ENCODE assay signal across 25 cellular contexts in the genomic region with DNA sequence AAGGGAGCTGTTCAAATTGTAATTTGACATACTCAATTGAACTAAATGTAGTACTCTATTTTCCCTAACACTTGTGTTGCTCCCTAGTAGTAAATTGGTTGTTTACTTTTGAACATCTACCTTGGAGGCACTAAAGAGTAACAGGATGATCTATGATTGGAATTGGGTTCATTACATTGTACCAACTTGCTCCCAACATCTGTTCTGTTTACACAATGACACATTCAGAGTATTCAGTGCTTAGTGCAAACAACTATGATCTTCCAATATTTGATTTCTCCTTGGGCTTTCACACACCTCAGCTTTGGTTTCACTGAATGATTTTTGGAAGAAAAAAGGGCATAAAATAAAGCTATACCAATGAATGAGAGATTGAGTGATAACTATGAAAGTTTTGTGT.
DNase-seq lines count a peak whose midpoint lies in the region; ATAC-seq, FAIRE-seq and TF ChIP-seq lines count a peak whose summit lies in the region.
"Had no signal": no experiment of that assay in that cellular context is flagged by ENCODE, and none has a peak within 500 bp of the region (broad histone marks: within the 10 kb centered on the region; RNA-seq: fewer than 3 reads in every experiment).

No MANE protein-coding gene starts in this region.

- intact Hi-C loops in right lobe of liver (cut with DNase I): no loop called here

- TF ChIP-seq CTCF in RWPE2 (IDR thresholded peaks at IDR 0.05; ENCODE audit: poor library complexity, severe bottlenecking): no peak
- no peak for TF ChIP-seq CTCF in right lobe of liver (IDR thresholded peaks at IDR 0.05)

- H3K4me1 ChIP-seq in RWPE2 (ENCODE audit: insufficient read depth, poor library complexity, severe bottlenecking): no peaks in the 10 kb centered on the region
- peaks cover 0 to 23% (median 7%) of the 10 kb centered on the region in 4 donors for H3K4me1 ChIP-seq in right lobe of liver
- H3K4me1 ChIP-seq: prostate gland, uterus had no signal

- DNase-seq in DMS53 treated with DMSO at 0.1 percent for 48 hours (lab: John Stamatoyannopoulos, UW; ENCODE audit: unreplicated experiment): peak; percentile 95
- peak; percentile 10 to 81 for DNase-seq in NCI-H2081 (lab: John Stamatoyannopoulos, UW)
- DNase-seq in RWPE2 (ENCODE audit: low spot score): no peak
- no peak for DNase-seq in right lobe of liver
- no peak for DNase-seq in GM19239 (ENCODE audit: insufficient read length, low spot score)
- DNase-seq in activated effector memory CD4-positive, alpha-beta T cell treated with anti-CD3 and anti-CD28 coated beads, Interleukin-2, amount 50 U/mL, for 16 hours: no peak
- DNase-seq: activated CD4-positive, alpha-beta T cell treated with anti-CD3 and anti-CD28 coated beads for 1 hour; activated CD8-positive, alpha-beta T cell treated with anti-CD3 and anti-CD28 coated beads, Interleukin-2, amount 10 ng/mL, durations not matched to agents 7 days and 5 days; anterior cingulate cortex; CD4-positive, alpha-beta T cell; left cardiac atrium; mesendoderm; NCI-H1092; NCI-H524 treated with DMSO at 0.1 percent for 48 hours; stimulated activated CD4-positive, alpha-beta T cell treated with anti-CD3 and anti-CD28 coated beads, Interleukin-15, amount 100 ng/mL, for 24 hours; stimulated activated naive CD4-positive, alpha-beta T cell treated with Interleukin-2 at 50 U/mL for 16 hours; T-helper 2 cell; uterus had no signal

- H3K9me3 ChIP-seq in RWPE2 (ENCODE audit: severe bottlenecking): peaks cover 3% of the 10 kb centered on the region
- H3K9me3 ChIP-seq in right lobe of liver: no peaks in the 10 kb centered on the region
- H3K9me3 ChIP-seq: neutrophil, prostate gland, thoracic aorta, uterus had no signal

- H3K36me3 ChIP-seq in RWPE2 (ENCODE audit: low read depth): no peaks in the 10 kb centered on the region
- H3K36me3 ChIP-seq in right lobe of liver: no peaks in the 10 kb centered on the region
- H3K36me3 ChIP-seq: neutrophil, prostate gland, thoracic aorta, uterus had no signal

- H3K4me3 ChIP-seq in RWPE2 (ENCODE audit: severe bottlenecking): no peak overlapping the region
- no peak overlapping the region for H3K4me3 ChIP-seq in right lobe of liver
- H3K4me3 ChIP-seq: coronary artery, prostate gland, thoracic aorta, uterus had no signal

- H3K27ac ChIP-seq in RWPE2 (ENCODE audit: poor library complexity, severe bottlenecking) (no peak overlapping the region), right lobe of liver (peak overlapping the region in 1 of 3 donors; percentile 10)
- H3K27ac ChIP-seq: coronary artery, neutrophil, prostate gland, RWPE1, thoracic aorta, uterus had no signal

- H3K27me3 ChIP-seq in RWPE2 (ENCODE audit: insufficient read depth, poor library complexity, severe bottlenecking) (peaks cover 8% of the 10 kb centered on the region), right lobe of liver (no peaks in the 10 kb centered on the region)
- H3K27me3 ChIP-seq: neutrophil, uterus had no signal

- FAIRE-seq in GM19239 (lab: Jason Lieb, UNC): no peak
- FAIRE-seq: frontal cortex had no signal

- ATAC-seq in RWPE2 (ENCODE audit: low read depth): peak; percentile 86
- ATAC-seq in right lobe of liver: peak; percentile 89 to 97 (median 95)
- ATAC-seq in GM18870 (IDR thresholded peaks at IDR 0.05; ENCODE audit: unreplicated experiment): no peak
- ATAC-seq: activated CD8-positive, alpha-beta T cell treated with anti-CD3 and anti-CD28 coated beads, Interleukin-2, amount 10 ng/mL, durations not matched to agents 7 days and 5 days had no signal

- TF ChIP-seq POLR2A in right lobe of liver (IDR thresholded peaks at IDR 0.05): no peak

Comparison
In these comparisons a context has a peak if more than half of its experiments do, and no peak if none do; other contexts are left out.
1. DNase-seq: peak in DMS53 treated with DMSO at 0.1 percent for 48 hours (single experiment) and NCI-H2081 (2 of 2); none in RWPE2 (single experiment), right lobe of liver (0 of 3), GM19239 (single experiment) and activated effector memory CD4-positive, alpha-beta T cell treated with anti-CD3 and anti-CD28 coated beads, Interleukin-2, amount 50 U/mL, for 16 hours (single experiment).